Comparison of ENCODE assay signal across 21 cellular contexts in the genomic region with DNA sequence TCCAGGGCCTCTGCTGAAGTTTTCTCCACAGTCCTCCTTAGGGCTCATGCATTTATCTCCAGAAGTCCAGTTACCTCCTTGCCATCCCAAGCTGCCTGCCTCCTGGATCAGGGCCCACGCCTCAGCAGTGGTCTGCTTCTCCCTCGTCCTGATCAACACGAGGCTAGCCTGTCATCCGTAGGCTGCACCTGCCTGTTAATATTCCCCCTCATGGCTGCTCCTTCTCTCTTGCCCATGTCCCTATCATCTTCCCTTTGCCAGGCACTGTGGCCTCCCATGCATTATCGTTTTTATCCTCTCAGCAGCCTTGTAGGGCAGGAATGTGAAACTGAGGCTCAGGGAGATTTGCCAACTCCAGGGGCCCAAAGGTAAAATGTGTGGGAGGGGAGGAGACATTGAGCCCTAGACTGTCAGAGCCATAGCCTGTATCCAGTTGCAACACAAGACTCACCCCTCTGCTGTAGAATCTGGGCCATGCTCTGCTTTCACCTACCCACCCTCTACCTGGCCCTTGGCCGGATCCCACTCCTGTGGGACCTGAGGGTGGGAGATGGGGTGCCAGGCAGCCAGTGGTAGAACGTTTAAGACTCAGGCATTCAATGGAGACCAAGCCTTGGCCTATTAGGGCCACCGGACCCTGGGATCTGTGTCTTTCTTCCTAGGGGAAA. TPM values are rescaled to one million over a fixed set of nuclear protein-coding genes. Genes with fewer than 3 reads are reported as not detected.
DNase-seq lines count a peak whose midpoint lies in the region; FAIRE-seq and TF ChIP-seq lines count a peak whose summit lies in the region.
"Had no signal": no experiment of that assay in that cellular context is flagged by ENCODE, and none has a peak within 500 bp of the region (broad histone marks: within the 10 kb centered on the region; RNA-seq: fewer than 3 reads in every experiment).

No MANE protein-coding gene starts in this region.

- peaks cover 6% of the 10 kb centered on the region for H3K9me3 ChIP-seq in trophoblast cell (ENCODE audit: insufficient read depth, low read depth, low read length)
- H3K9me3 ChIP-seq: BLaER1 treated with 17β-estradiol and CSF1 and Interleukin-3, amounts not matched to agents 10 nM and 100 nM; left ventricle myocardium inferior had no signal

- no peak overlapping the region for H4K12ac ChIP-seq in trophoblast cell (ENCODE audit: low read depth, low read length)

- peaks cover 13% of the 10 kb centered on the region for H3K27me3 ChIP-seq in trophoblast cell (ENCODE audit: insufficient read depth, low read length)

- no peak overlapping the region for H3K4me2 ChIP-seq in trophoblast cell (ENCODE audit: low read length)
- H3K4me2 ChIP-seq: BLaER1 treated with 17β-estradiol and CSF1 and Interleukin-3, amounts not matched to agents 10 nM and 100 nM; smooth muscle cell had no signal

- no peak overlapping the region for H2AK5ac ChIP-seq in trophoblast cell (ENCODE audit: low read length)

- WGBS in trophoblast cell (ENCODE audit: extremely low coverage, insufficient coverage, insufficient read length) = no CpG with 5 or more reads among the region's 8 CpGs

- H3K4me3 ChIP-seq in trophoblast cell (ENCODE audit: low read depth, low read length) = no peak overlapping the region
- H3K4me3 ChIP-seq: BLaER1 treated with 17β-estradiol and CSF1 and Interleukin-3, amounts not matched to agents 10 nM and 100 nM; left ventricle myocardium inferior; smooth muscle cell had no signal

- no peak overlapping the region for H3K18ac ChIP-seq in trophoblast cell (ENCODE audit: low read length)

- no peak overlapping the region for H3K14ac ChIP-seq in trophoblast cell (ENCODE audit: low read length)

- TF ChIP-seq POLR2A in GM12892 (IDR thresholded peaks at IDR 0.05; ENCODE audit: low read depth, low read length) = no peak

- no peak overlapping the region for H2BK12ac ChIP-seq in trophoblast cell (ENCODE audit: low read length)

- no peak overlapping the region for H2BK120ac ChIP-seq in trophoblast cell (ENCODE audit: insufficient read depth, low read length, poor library complexity)

- no peak overlapping the region for H3K4ac ChIP-seq in trophoblast cell (ENCODE audit: low read depth, low read length)

- no peak overlapping the region for H2BK5ac ChIP-seq in trophoblast cell (ENCODE audit: low read depth, low read length, poor library complexity)

- peak overlapping the region; percentile 8 for H3K27ac ChIP-seq in caudate nucleus (ENCODE audit: low read depth, low read length)
- no peak overlapping the region for H3K27ac ChIP-seq in trophoblast cell (ENCODE audit: low read depth, low read length)
- H3K27ac ChIP-seq: BLaER1 treated with 17β-estradiol and CSF1 and Interleukin-3, amounts not matched to agents 10 nM and 100 nM; left ventricle myocardium inferior had no signal

- H3K23ac ChIP-seq in trophoblast cell (ENCODE audit: low read length) = no peak overlapping the region

- H3K4me1 ChIP-seq in trophoblast cell (ENCODE audit: control insufficient read depth in 1 of 2, insufficient read depth in 2 of 2, low read length in 2 of 2) = no peaks in the 10 kb centered on the region

- H4K91ac ChIP-seq in trophoblast cell (ENCODE audit: low read depth, low read length) = no peak overlapping the region

- DNase-seq in activated CD4-positive, alpha-beta T cell treated with anti-CD3 and anti-CD28 coated beads for 48 hours = peak; percentile 1
- DNase-seq in activated CD4-positive, alpha-beta T cell treated with anti-CD3 and anti-CD28 coated beads, Interleukin-2, amount 50 U/mL, for 1 hour = no peak
- peak; percentile 6 for DNase-seq in GM12892 (ENCODE audit: insufficient read length)
- DNase-seq in caudate nucleus (lab: John Stamatoyannopoulos, UW) = no peak
- no peak for DNase-seq in trophoblast cell
- no peak for DNase-seq in urothelium cell line (ENCODE audit: low spot score)
- no peak for DNase-seq in NAMALWA (ENCODE audit: low spot score)
- DNase-seq in NCI-H1092 treated with DMSO at 0.1 percent for 48 hours (lab: John Stamatoyannopoulos, UW) = no peak
- DNase-seq: activated CD4-positive, alpha-beta T cell treated with anti-CD3 and anti-CD28 coated beads for 4 hours; Calu3; HFFc6; left ventricle myocardium inferior; NCI-H1105 treated with DMSO at 0.1 percent for 48 hours; NCI-H2107; RPMI8226; stimulated activated CD4-positive, alpha-beta T cell treated with anti-CD3 and anti-CD28 coated beads, Interleukin-4, amount 100 ng/mL, for 1 hour; stimulated activated naive CD8-positive, alpha-beta T cell treated with anti-CD3 and anti-CD28 coated beads, Interleukin-15, amount 100 ng/mL, for 72 hours had no signal

- H2AFZ ChIP-seq in trophoblast cell (ENCODE audit: insufficient read depth, low read length, poor library complexity) = no peak overlapping the region

- no peaks in the 10 kb centered on the region for H3K79me1 ChIP-seq in trophoblast cell (ENCODE audit: low read length)

- no peaks in the 10 kb centered on the region for H3K79me2 ChIP-seq in trophoblast cell (ENCODE audit: control insufficient read depth, insufficient read depth, low read length, poor library complexity)

- H3K36me3 ChIP-seq in trophoblast cell (ENCODE audit: control insufficient read depth in 1 of 2, insufficient read depth in 2 of 2, low read length in 2 of 2) = no peaks in the 10 kb centered on the region
- H3K36me3 ChIP-seq: BLaER1 treated with 17β-estradiol and CSF1 and Interleukin-3, amounts not matched to agents 10 nM and 100 nM; left ventricle myocardium inferior had no signal

- FAIRE-seq in GM12892 (lab: Jason Lieb, UNC) = no peak
- FAIRE-seq in urothelium cell line (lab: Jason Lieb, UNC) = no peak
- FAIRE-seq: A204.1, GM18507 had no signal

- H4K8ac ChIP-seq in trophoblast cell (ENCODE audit: low read depth, low read length) = no peak overlapping the region

- H3K9ac ChIP-seq in trophoblast cell (ENCODE audit: low read length) = peak overlapping the region; percentile 39
- H3K9ac ChIP-seq: BLaER1 treated with 17β-estradiol and CSF1 and Interleukin-3, amounts not matched to agents 10 nM and 100 nM had no signal

RNA-seq across cellular contexts. Expression of a gene that starts 4.6 kb away (rescaled TPM):
- polyA plus RNA-seq in GM12892 (2012; ENCODE audit: missing spikeins) = 0.51 TPM
- polyA plus RNA-seq in trophoblast cell (2013) = 0.11 and 0.16 TPM in 2 replicates

RNA-seq across cellular contexts. Expression of a gene that starts 40.4 kb away (rescaled TPM):
- polyA plus RNA-seq in GM12892 (2012; ENCODE audit: missing spikeins) = 23.9 TPM
- 19.2 and 21.4 TPM in 2 replicates for polyA plus RNA-seq in trophoblast cell (2013)

Comparison
In these comparisons a context has a peak if more than half of its experiments do, and no peak if none do; other contexts are left out.
1. DNase-seq: peak in activated CD4-positive, alpha-beta T cell treated with anti-CD3 and anti-CD28 coated beads for 48 hours (single experiment) and GM12892 (single experiment); none in activated CD4-positive, alpha-beta T cell treated with anti-CD3 and anti-CD28 coated beads, Interleukin-2, amount 50 U/mL, for 1 hour (single experiment), caudate nucleus (0 of 61), trophoblast cell (0 of 2), urothelium cell line (single experiment), NAMALWA (single experiment) and NCI-H1092 treated with DMSO at 0.1 percent for 48 hours (single experiment).